1 cellular context compared by ENCODE assay signal in genomic region chr11:91188484-91188883, GRCh38.
TF ChIP-seq lines count a peak whose summit lies in the region.

No MANE protein-coding gene starts in this region.

TF ChIP-seq in GM23338, 12 proteins besides CTCF, POLR2A, EP300 and RAD21 (continued from another document):
- TF ChIP-seq ZNF462 (CRISPR knock-in tag; IDR thresholded peaks at IDR 0.05) (no peak), ZNF331 (CRISPR knock-in tag; IDR thresholded peaks at IDR 0.05; ENCODE audit: low read depth) (no peak), REST (IDR thresholded peaks at IDR 0.05; ENCODE audit: unreplicated experiment) (no peak)
TF ChIP-seq in GM23338: peak in this region for 0.
